In genomic region chrX:25004485-25005032, GRCh38 we compare ENCODE assay signal across 12 cellular contexts. TPM values are rescaled to one million over a fixed set of nuclear protein-coding genes. Genes with fewer than 3 reads are reported as not detected.
DNase-seq lines count a peak whose midpoint lies in the region; ATAC-seq, FAIRE-seq and TF ChIP-seq lines count a peak whose summit lies in the region.
"Had no signal": no experiment of that assay in that cellular context is flagged by ENCODE, and none has a peak within 500 bp of the region (broad histone marks: within the 10 kb centered on the region; RNA-seq: fewer than 3 reads in every experiment).

No MANE protein-coding gene starts in this region.

- H3K9ac ChIP-seq in endodermal cell (ENCODE audit: extremely low read depth, low read length, poor library complexity, severe bottlenecking) = no peak overlapping the region

- peaks cover 100% of the 10 kb centered on the region for H3K27me3 ChIP-seq in cardiac muscle cell
- peaks cover 98% of the 10 kb centered on the region for H3K27me3 ChIP-seq in endodermal cell (ENCODE audit: control insufficient read depth, insufficient read depth, low read length, poor library complexity, severe bottlenecking)
- H3K27me3 ChIP-seq in CD8-positive, alpha-beta memory T cell (ENCODE audit: insufficient read depth, low read length, poor library complexity, severe bottlenecking) = peaks cover 4% of the 10 kb centered on the region

- no peak for ATAC-seq in Right ventricle myocardium inferior
- no peak for ATAC-seq in activated CD8-positive, alpha-beta memory T cell treated with anti-CD3 and anti-CD28 coated beads, Interleukin-2, amount 10 ng/mL, durations not matched to agents 7 days and 5 days

- H3K36me3 ChIP-seq in cardiac muscle cell (no peaks in the 10 kb centered on the region), endodermal cell (ENCODE audit: control insufficient read depth, insufficient read depth, low read length) (no peaks in the 10 kb centered on the region)
- no peaks in the 10 kb centered on the region for H3K36me3 ChIP-seq in CD8-positive, alpha-beta memory T cell (ENCODE audit: insufficient read depth, low read length)

- no peak for FAIRE-seq in GM12892 (lab: Jason Lieb, UNC)
- FAIRE-seq: urothelium cell line had no signal

- H3K4me3 Mint-ChIP-seq in endodermal cell = peak overlapping the region; percentile 47
- peak overlapping the region; percentile 82 for H3K4me3 Mint-ChIP-seq in neural crest cell
- peak overlapping the region; percentile 90 for H3K4me3 Mint-ChIP-seq in type B pancreatic cell
- H3K4me3 Mint-ChIP-seq in activated CD8-positive, alpha-beta memory T cell treated with anti-CD3 and anti-CD28 coated beads, Interleukin-2, amount 10 ng/mL, durations not matched to agents 7 days and 5 days = no peak overlapping the region
- H3K4me3 Mint-ChIP-seq in CD8-positive, alpha-beta memory T cell = no peak overlapping the region
- H3K4me3 Mint-ChIP-seq: activated CD4-positive, alpha-beta memory T cell treated with anti-CD3 and anti-CD28 coated beads for 36 hours had no signal

- 5% methylated on average over 59 of the region's 59 CpGs; no CpG with 5 or more reads in 1 of the 2 experiments for WGBS in endodermal cell (ENCODE audit: insufficient coverage in 1 of 2, insufficient read length in 1 of 2), 2 experiments

- peaks cover 95% of the 10 kb centered on the region for H3K27me3 Mint-ChIP-seq in endodermal cell (ENCODE audit: insufficient read depth)
- peaks cover 95% of the 10 kb centered on the region for H3K27me3 Mint-ChIP-seq in neural crest cell (ENCODE audit: low read depth)
- peaks cover 86% of the 10 kb centered on the region for H3K27me3 Mint-ChIP-seq in type B pancreatic cell
- peaks cover 55% of the 10 kb centered on the region for H3K27me3 Mint-ChIP-seq in activated CD8-positive, alpha-beta memory T cell treated with anti-CD3 and anti-CD28 coated beads, Interleukin-2, amount 10 ng/mL, durations not matched to agents 7 days and 5 days
- peaks cover 42 to 44% of the 10 kb centered on the region in 2 donors for H3K27me3 Mint-ChIP-seq in CD8-positive, alpha-beta memory T cell

- intact Hi-C loops in Right ventricle myocardium inferior (cut with DNase I) = loop anchor here (10.0 kb wide), 1 partner anchor 170 kb away; no protein-coding TSS in a partner anchor

- POLR2A ChIA-PET in CD8-positive, alpha-beta memory T cell (lab: Charles Lee) = no interaction called here

- H3K4me1 ChIP-seq in cardiac muscle cell (ENCODE audit: low read depth) (peaks cover 22% of the 10 kb centered on the region), endodermal cell (ENCODE audit: control insufficient read depth, insufficient read depth, low read length) (no peaks in the 10 kb centered on the region)
- H3K4me1 ChIP-seq in CD8-positive, alpha-beta memory T cell (ENCODE audit: insufficient read depth, low read length) = no peaks in the 10 kb centered on the region

- peaks cover 27% of the 10 kb centered on the region for H3K4me1 Mint-ChIP-seq in endodermal cell
- peaks cover 34% of the 10 kb centered on the region for H3K4me1 Mint-ChIP-seq in neural crest cell
- H3K4me1 Mint-ChIP-seq in type B pancreatic cell (ENCODE audit: unreplicated experiment) = peaks cover 29% of the 10 kb centered on the region
- H3K4me1 Mint-ChIP-seq in activated CD8-positive, alpha-beta memory T cell treated with anti-CD3 and anti-CD28 coated beads, Interleukin-2, amount 10 ng/mL, durations not matched to agents 7 days and 5 days = peaks cover 13% of the 10 kb centered on the region
- H3K4me1 Mint-ChIP-seq in CD8-positive, alpha-beta memory T cell = peaks cover 11 to 26% (median 25%) of the 10 kb centered on the region in 3 donors

- no peaks in the 10 kb centered on the region for H3K36me3 Mint-ChIP-seq in endodermal cell (ENCODE audit: low read depth)
- peaks cover 8% of the 10 kb centered on the region for H3K36me3 Mint-ChIP-seq in neural crest cell (ENCODE audit: low read depth)
- peaks cover 12% of the 10 kb centered on the region for H3K36me3 Mint-ChIP-seq in type B pancreatic cell
- peaks cover 4% of the 10 kb centered on the region for H3K36me3 Mint-ChIP-seq in activated CD8-positive, alpha-beta memory T cell treated with anti-CD3 and anti-CD28 coated beads, Interleukin-2, amount 10 ng/mL, durations not matched to agents 7 days and 5 days
- no peaks in the 10 kb centered on the region for H3K36me3 Mint-ChIP-seq in CD8-positive, alpha-beta memory T cell
- H3K36me3 Mint-ChIP-seq: activated CD4-positive, alpha-beta memory T cell treated with anti-CD3 and anti-CD28 coated beads for 36 hours; activated naive CD8-positive, alpha-beta T cell had no signal

- H3K27ac Mint-ChIP-seq in endodermal cell (no peak overlapping the region), neural crest cell (ENCODE audit: unreplicated experiment) (no peak overlapping the region), type B pancreatic cell (peak overlapping the region; percentile 86)
- H3K27ac Mint-ChIP-seq in activated CD8-positive, alpha-beta memory T cell treated with anti-CD3 and anti-CD28 coated beads, Interleukin-2, amount 10 ng/mL, durations not matched to agents 7 days and 5 days = no peak overlapping the region
- no peak overlapping the region for H3K27ac Mint-ChIP-seq in CD8-positive, alpha-beta memory T cell
- H3K27ac Mint-ChIP-seq: activated CD4-positive, alpha-beta memory T cell treated with anti-CD3 and anti-CD28 coated beads for 36 hours had no signal

- H3K4me3 ChIP-seq in cardiac muscle cell (peak overlapping the region; percentile 10), endodermal cell (ENCODE audit: low read length) (peak overlapping the region; percentile 29)
- no peak overlapping the region for H3K4me3 ChIP-seq in CD8-positive, alpha-beta memory T cell (ENCODE audit: low read length)

- CTCF ChIA-PET in activated CD8-positive, alpha-beta memory T cell treated with anti-CD3 and anti-CD28 coated beads, Interleukin-2, amount 10 ng/mL, durations not matched to agents 7 days and 5 days (lab: Charles Lee) = interaction anchor here (1.1 kb wide), 1 partner anchor 17 kb away, joined by 7 read pairs; no protein-coding TSS in a partner anchor
- CTCF ChIA-PET in CD8-positive, alpha-beta memory T cell (lab: Charles Lee) = no interaction called here

- no peak for TF ChIP-seq CTCF in cardiac muscle cell (IDR thresholded peaks at IDR 0.05; ENCODE audit: low read depth, low read length)
- no peak for TF ChIP-seq CTCF in endodermal cell (conservative IDR thresholded peaks at IDR 0.05)
- no peak for TF ChIP-seq CTCF in neural crest cell (conservative IDR thresholded peaks at IDR 0.05)
- no peak for TF ChIP-seq CTCF in type B pancreatic cell (conservative IDR thresholded peaks at IDR 0.05)

- H3K9me3 Mint-ChIP-seq in endodermal cell (no peaks in the 10 kb centered on the region), neural crest cell (no peaks in the 10 kb centered on the region), type B pancreatic cell (no peaks in the 10 kb centered on the region)
- no peaks in the 10 kb centered on the region for H3K9me3 Mint-ChIP-seq in activated CD8-positive, alpha-beta memory T cell treated with anti-CD3 and anti-CD28 coated beads, Interleukin-2, amount 10 ng/mL, durations not matched to agents 7 days and 5 days (ENCODE audit: low read depth)
- peaks cover 0 to 5% (median 0%) of the 10 kb centered on the region in 5 donors for H3K9me3 Mint-ChIP-seq in CD8-positive, alpha-beta memory T cell
- H3K9me3 Mint-ChIP-seq: activated CD4-positive, alpha-beta memory T cell treated with anti-CD3 and anti-CD28 coated beads for 36 hours had no signal

- H3K27ac ChIP-seq in cardiac muscle cell (no peak overlapping the region), endodermal cell (ENCODE audit: low read depth, low read length) (no peak overlapping the region)
- no peak overlapping the region for H3K27ac ChIP-seq in CD8-positive, alpha-beta memory T cell (ENCODE audit: low read depth, low read length)

- no peaks in the 10 kb centered on the region for H3K9me3 ChIP-seq in cardiac muscle cell (ENCODE audit: low read depth)
- H3K9me3 ChIP-seq in endodermal cell (ENCODE audit: control insufficient read depth, low read length) = no peaks in the 10 kb centered on the region
- no peaks in the 10 kb centered on the region for H3K9me3 ChIP-seq in CD8-positive, alpha-beta memory T cell (ENCODE audit: low read length)

- DNase-seq in cardiac muscle cell (ENCODE audit: low read depth in 1 of 2, low spot score in 1 of 2) (no peak), Right ventricle myocardium inferior (ENCODE audit: missing footprints) (no peak), endodermal cell (peak; percentile 81), neural crest cell (ENCODE audit: low read depth, low spot score) (no peak), type B pancreatic cell (ENCODE audit: extremely low spot score, unreplicated experiment) (no peak), GM12892 (ENCODE audit: insufficient read length) (no peak)
- DNase-seq in activated CD8-positive, alpha-beta memory T cell treated with anti-CD3 and anti-CD28 coated beads, Interleukin-2, amount 10 ng/mL, durations not matched to agents 7 days and 5 days = no peak
- no peak for DNase-seq in CD8-positive, alpha-beta memory T cell
- DNase-seq: activated CD4-positive, alpha-beta memory T cell treated with anti-CD3 and anti-CD28 coated beads for 36 hours; NCI-H1436 had no signal

- TF ChIP-seq POLR2A in GM12892 (IDR thresholded peaks at IDR 0.05; ENCODE audit: low read depth, low read length) = no peak

RNA-seq across cellular contexts. Expression of gene ARX, which starts 11.2 kb away (rescaled TPM):
- total RNA-seq in cardiac muscle cell (not detected in 2 replicates), Right ventricle myocardium inferior (not detected), endodermal cell (under 1 TPM in 1 of 2 donors, not detected in 1; 0.09 TPM), neural crest cell (0.16 and 0.20 TPM in 2 replicates), type B pancreatic cell (ENCODE audit: low replicate concordance) (12.1 and 12.4 TPM in 2 replicates)
- polyA plus RNA-seq in cardiac muscle cell = 0.07 TPM in 1 of 2 replicates, not detected in the other
- polyA plus RNA-seq in endodermal cell (2013, experiment 1 of 2) = 0.82 TPM
- polyA plus RNA-seq in endodermal cell (2013, experiment 2 of 2) = 0.54 TPM
- total RNA-seq in activated CD8-positive, alpha-beta memory T cell treated with anti-CD3 and anti-CD28 coated beads, Interleukin-2, amount 10 ng/mL, durations not matched to agents 7 days and 5 days = not detected
- not detected for total RNA-seq in CD8-positive, alpha-beta memory T cell
- polyA plus RNA-seq in CD8-positive, alpha-beta memory T cell = not detected
- not detected for polyA plus RNA-seq in GM12892 (2012; ENCODE audit: missing spikeins)
- total RNA-seq: activated CD4-positive, alpha-beta memory T cell treated with anti-CD3 and anti-CD28 coated beads for 36 hours had no signal

Comparison
In these comparisons a context has a peak if more than half of its experiments do, and no peak if none do; other contexts are left out.
1. H3K4me3 Mint-ChIP-seq: peak in endodermal cell (single experiment), neural crest cell (single experiment) and type B pancreatic cell (single experiment); none in activated CD8-positive, alpha-beta memory T cell treated with anti-CD3 and anti-CD28 coated beads, Interleukin-2, amount 10 ng/mL, durations not matched to agents 7 days and 5 days (single experiment) and CD8-positive, alpha-beta memory T cell (0 of 7).
2. RNA of gene ARX, which starts 11.2 kb away (total RNA-seq): 12.1 to 12.4 TPM in type B pancreatic cell; 0.16 to 0.20 TPM in neural crest cell, 0.09 TPM in endodermal cell, not detected in cardiac muscle cell, not detected in Right ventricle myocardium inferior (single experiment), not detected in activated CD8-positive, alpha-beta memory T cell treated with anti-CD3 and anti-CD28 coated beads, Interleukin-2, amount 10 ng/mL, durations not matched to agents 7 days and 5 days and not detected in CD8-positive, alpha-beta memory T cell; every median in the first group is over 10 times any median in the second.